ENCODE assay signal across 19 cellular contexts in the genomic region with DNA sequence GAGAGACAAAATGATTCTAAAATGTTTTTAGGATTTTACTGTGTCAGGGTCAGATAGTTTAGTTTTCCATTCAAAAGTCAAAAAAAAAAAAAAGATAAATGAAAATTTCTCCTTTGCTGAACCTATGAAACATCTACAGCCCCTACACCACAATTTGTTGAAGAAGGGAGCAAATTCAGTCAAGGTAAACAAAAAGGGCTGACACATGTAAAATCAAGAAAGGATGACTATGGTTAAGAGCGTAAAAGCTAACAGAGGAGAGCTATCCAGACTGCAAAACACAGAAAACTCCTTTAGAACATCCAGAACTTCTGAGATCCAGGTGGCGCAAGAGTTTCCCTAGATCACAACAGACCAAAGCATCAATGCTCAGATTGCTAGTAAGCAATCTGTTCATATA.
"Had no signal": no experiment of that assay in that cellular context is flagged by ENCODE, and none has a peak within 500 bp of the region (broad histone marks: within the 10 kb centered on the region; RNA-seq: fewer than 3 reads in every experiment).

No MANE protein-coding gene starts in this region.

- H3K27me3 ChIP-seq: dorsolateral prefrontal cortex, heart left ventricle, neutrophil, sigmoid colon, transverse colon had no signal

- DNase-seq: dorsolateral prefrontal cortex; effector CD8-positive, alpha-beta T cell; heart left ventricle; hippocampal formation; kidney glomerular epithelial cell; mesendoderm; naive thymus-derived CD4-positive, alpha-beta T cell; sigmoid colon; stimulated activated CD4-positive, alpha-beta T cell treated with anti-CD3 and anti-CD28 coated beads, Interleukin-2, amount 100 ng/mL, for 24 hours; stimulated activated CD4-positive, alpha-beta T cell treated with anti-CD3 and anti-CD28 coated beads, Interleukin-4, amount 100 ng/mL, for 4 hours; stimulated activated naive B cell treated with anti-CD40 and anti-IgM and Interleukin-4, amounts not matched to agents 10 μg/mL and 1 μg/mL and 100 μg/mL, for 72 hours; stimulated activated naive CD8-positive, alpha-beta T cell treated with anti-CD3 and anti-CD28 coated beads, Interleukin-15, amount 100 ng/mL, for 72 hours; substantia nigra; transverse colon had no signal

- H3K9me3 ChIP-seq: heart left ventricle, neutrophil, sigmoid colon, thoracic aorta had no signal

- H3K4me3 Mint-ChIP-seq: naive thymus-derived CD4-positive, alpha-beta T cell; stimulated activated naive B cell treated with anti-CD40 and anti-IgM and Interleukin-4, amounts not matched to agents 10 μg/mL and 1 μg/mL and 100 μg/mL, for 72 hours; stimulated activated naive CD8-positive, alpha-beta T cell treated with anti-CD3 and anti-CD28 coated beads, Interleukin-15, amount 100 ng/mL, for 72 hours had no signal

- H3K27me3 Mint-ChIP-seq: naive thymus-derived CD4-positive, alpha-beta T cell; stimulated activated naive B cell treated with anti-CD40 and anti-IgM and Interleukin-4, amounts not matched to agents 10 μg/mL and 1 μg/mL and 100 μg/mL, for 72 hours; stimulated activated naive CD8-positive, alpha-beta T cell treated with anti-CD3 and anti-CD28 coated beads, Interleukin-15, amount 100 ng/mL, for 72 hours had no signal

- H3K27ac ChIP-seq: coronary artery, dorsolateral prefrontal cortex, neutrophil, sigmoid colon, skin epidermis, thoracic aorta, transverse colon had no signal

- H3K36me3 ChIP-seq: heart left ventricle, neutrophil, sigmoid colon, thoracic aorta, transverse colon had no signal

- H3K4me3 ChIP-seq: coronary artery, dorsolateral prefrontal cortex, heart left ventricle, sigmoid colon, skin epidermis, thoracic aorta, transverse colon had no signal

- ATAC-seq: esophagus mucosa; heart left ventricle; naive thymus-derived CD4-positive, alpha-beta T cell; stimulated activated naive B cell treated with anti-CD40 and anti-IgM and Interleukin-4, amounts not matched to agents 10 μg/mL and 1 μg/mL and 100 μg/mL, for 72 hours; stimulated activated naive CD8-positive, alpha-beta T cell treated with anti-CD3 and anti-CD28 coated beads, Interleukin-15, amount 100 ng/mL, for 72 hours had no signal
